ENCODE assay signal across 10 cellular contexts in genomic region chr6:116267879-116268588, GRCh38. TPM values are rescaled to one million over a fixed set of nuclear protein-coding genes. Genes with fewer than 3 reads are reported as not detected.
A peak's percentile ranks its signal among the peaks of the same experiment; 100 is the strongest.
DNase-seq lines count a peak whose midpoint lies in the region; ATAC-seq and TF ChIP-seq lines count a peak whose summit lies in the region.
"Had no signal": no experiment of that assay in that cellular context is flagged by ENCODE, and none has a peak within 500 bp of the region (broad histone marks: within the 10 kb centered on the region; RNA-seq: fewer than 3 reads in every experiment).

No MANE protein-coding gene starts in this region.

- H3K27me3 Mint-ChIP-seq in osteocyte (ENCODE audit: unreplicated experiment) = no peaks in the 10 kb centered on the region
- H3K27me3 Mint-ChIP-seq: activated CD8-positive, alpha-beta memory T cell treated with anti-CD3 and anti-CD28 coated beads, Interleukin-2, amount 10 ng/mL, durations not matched to agents 7 days and 5 days had no signal

- DNase-seq in activated CD4-positive, CD25-positive, alpha-beta regulatory T cell (lab: John Stamatoyannopoulos, UW) = no peak
- peak; percentile 29 to 36 for DNase-seq in Kasumi-1 (lab: John Stamatoyannopoulos, UW)
- DNase-seq in foreskin keratinocyte = peak in 1 of 2 donors; percentile 34
- DNase-seq in osteocyte (ENCODE audit: extremely low spot score, unreplicated experiment) = no peak
- no peak for DNase-seq in NCI-H2196 (lab: John Stamatoyannopoulos, UW; ENCODE audit: unreplicated experiment)
- DNase-seq: activated CD8-positive, alpha-beta memory T cell treated with anti-CD3 and anti-CD28 coated beads, Interleukin-2, amount 10 ng/mL, durations not matched to agents 7 days and 5 days had no signal

- H3K27me3 ChIP-seq in foreskin keratinocyte = no peaks in the 10 kb centered on the region

- H3K4me3 Mint-ChIP-seq in osteocyte (ENCODE audit: unreplicated experiment) = no peak overlapping the region
- H3K4me3 Mint-ChIP-seq: activated CD8-positive, alpha-beta memory T cell treated with anti-CD3 and anti-CD28 coated beads, Interleukin-2, amount 10 ng/mL, durations not matched to agents 7 days and 5 days; T-helper 1 cell treated with Interleukin-12 subunit alpha and Interleukin-12 subunit beta and Interleukin-4 antibody, amounts not matched to agents 30 μg/mL and 1 μg/mL, for 36 hours had no signal

- TF ChIP-seq CTCF in foreskin keratinocyte (conservative IDR thresholded peaks at IDR 0.05) (no peak), osteocyte (IDR thresholded peaks at IDR 0.05) (no peak)

- peaks cover 25% of the 10 kb centered on the region for H3K36me3 Mint-ChIP-seq in osteocyte (ENCODE audit: unreplicated experiment)

- peaks cover 7% of the 10 kb centered on the region for H3K4me1 ChIP-seq in foreskin keratinocyte

- ATAC-seq in activated CD4-positive, CD25-positive, alpha-beta regulatory T cell treated with anti-CD3 and anti-CD28 coated beads, Interleukin-2, amount 50 U/mL, for 24 hours = peak; percentile 49 to 59
- ATAC-seq in GM21786 (IDR thresholded peaks at IDR 0.05; ENCODE audit: unreplicated experiment) = peak; percentile 17
- peak; percentile 14 for ATAC-seq in foreskin keratinocyte
- no peak for ATAC-seq in HG03196 (IDR thresholded peaks at IDR 0.05; ENCODE audit: unreplicated experiment)

- H3K9me3 Mint-ChIP-seq in osteocyte (ENCODE audit: unreplicated experiment) = peaks cover 13% of the 10 kb centered on the region

- peaks cover 3% of the 10 kb centered on the region for H3K4me1 Mint-ChIP-seq in osteocyte (ENCODE audit: unreplicated experiment)

- H3K27ac ChIP-seq in foreskin keratinocyte = no peak overlapping the region

- H3K27ac Mint-ChIP-seq in osteocyte (ENCODE audit: unreplicated experiment) = no peak overlapping the region
- H3K27ac Mint-ChIP-seq: activated CD8-positive, alpha-beta memory T cell treated with anti-CD3 and anti-CD28 coated beads, Interleukin-2, amount 10 ng/mL, durations not matched to agents 7 days and 5 days; T-helper 1 cell treated with Interleukin-12 subunit alpha and Interleukin-12 subunit beta and Interleukin-4 antibody, amounts not matched to agents 30 μg/mL and 1 μg/mL, for 36 hours had no signal

RNA-seq across cellular contexts. Expression of gene TSPYL1, which starts 11.7 kb away (rescaled TPM):
- 68.2 and 72.5 TPM in 2 replicates for total RNA-seq in foreskin keratinocyte
- 30.1 and 32.2 TPM in 2 replicates for polyA plus RNA-seq in foreskin keratinocyte
- 64.9 and 65.3 TPM in 2 replicates for total RNA-seq in osteocyte

RNA-seq across cellular contexts. Expression of gene TSPYL4, which starts 14.2 kb away (rescaled TPM):
- total RNA-seq in foreskin keratinocyte (4.9 and 6.7 TPM in 2 replicates), osteocyte (29.6 and 32.6 TPM in 2 replicates)
- polyA plus RNA-seq in foreskin keratinocyte = 2.5 and 2.9 TPM in 2 replicates

Comparison
In these comparisons a context has a peak if more than half of its experiments do, and no peak if none do; other contexts are left out.
1. DNase-seq: peak in Kasumi-1 (2 of 2); none in activated CD4-positive, CD25-positive, alpha-beta regulatory T cell (0 of 4), osteocyte (single experiment) and NCI-H2196 (single experiment).